9 cellular contexts compared by ENCODE assay signal in genomic region chr15:78065973-78066946, GRCh38. TPM values are rescaled to one million over a fixed set of nuclear protein-coding genes. Genes with fewer than 3 reads are reported as not detected.
DNase-seq lines count a peak whose midpoint lies in the region; ATAC-seq and TF ChIP-seq lines count a peak whose summit lies in the region.
"Had no signal": no experiment of that assay in that cellular context is flagged by ENCODE, and none has a peak within 500 bp of the region (broad histone marks: within the 10 kb centered on the region; RNA-seq: fewer than 3 reads in every experiment).

No MANE protein-coding gene starts in this region.

- ATAC-seq in GM21447 (IDR thresholded peaks at IDR 0.05; ENCODE audit: unreplicated experiment) (peak; percentile 53), foreskin keratinocyte (no peak)

- POLR2A ChIA-PET in A673 (lab: Charles Lee; ENCODE audit: low non-redundant PET) (no interaction called here), Caco-2 (lab: Charles Lee) (interaction anchor here (0.6 kb wide), 1 partner anchor 372 kb away, joined by 6 read pairs; no protein-coding TSS in a partner anchor)

- H3K36me3 Mint-ChIP-seq in Caco-2 (ENCODE audit: insufficient read depth, unreplicated experiment) = no peaks in the 10 kb centered on the region

- H3K4me1 ChIP-seq in OCI-LY1 (ENCODE audit: insufficient read depth, low read length, severe bottlenecking) (peaks cover 93% of the 10 kb centered on the region), A673 (ENCODE audit: insufficient read depth, low read length, poor library complexity, severe bottlenecking) (peaks cover 52% of the 10 kb centered on the region), Caco-2 (peaks cover 22% of the 10 kb centered on the region; the same call in 1 of the 2 replicates), foreskin keratinocyte (peaks cover 29% of the 10 kb centered on the region)

- no peaks in the 10 kb centered on the region for H3K9me3 Mint-ChIP-seq in Caco-2 (ENCODE audit: unreplicated experiment)

- peak overlapping the region; percentile 88 for H3K27ac ChIP-seq in OCI-LY1 (ENCODE audit: low read depth, low read length, poor library complexity, severe bottlenecking)
- peak overlapping the region; percentile 56 for H3K27ac ChIP-seq in layer of hippocampus (ENCODE audit: low read depth, low read length)
- H3K27ac ChIP-seq in A673 (ENCODE audit: low read depth, low read length, poor library complexity, severe bottlenecking) = no peak overlapping the region
- H3K27ac ChIP-seq in foreskin keratinocyte = no peak overlapping the region

- BruUV-seq in A673 (replicated peaks; lab: Mats Ljungman, UMichigan) (no TSS peak), Caco-2 (replicated peaks; lab: Mats Ljungman, UMichigan) (no TSS peak)

- peak overlapping the region; percentile 41; the same call in 1 of the 2 replicates for H3K9ac ChIP-seq in OCI-LY1 (ENCODE audit: low read length)

- no peak overlapping the region for H3K4me3 Mint-ChIP-seq in Caco-2 (ENCODE audit: unreplicated experiment)

- no peak overlapping the region for H3K27ac Mint-ChIP-seq in Caco-2 (ENCODE audit: unreplicated experiment)

- TF ChIP-seq CTCF in GM10266 (IDR thresholded peaks at IDR 0.05; ENCODE audit: control insufficient read depth, insufficient read depth, low read depth, missing control alignments) (no peak), OCI-LY1 (IDR thresholded peaks at IDR 0.05; ENCODE audit: low read length) (no peak), A673 (conservative IDR thresholded peaks at IDR 0.05; ENCODE audit: low read depth, low read length) (no peak), Caco-2 (IDR thresholded peaks at IDR 0.05; ENCODE audit: insufficient read depth in 1 of 2, low read depth in 1 of 2, low read length in 1 of 2, severe bottlenecking in 1 of 2, unreplicated experiment in 1 of 2) (no peak), foreskin keratinocyte (conservative IDR thresholded peaks at IDR 0.05) (no peak)

- no peaks in the 10 kb centered on the region for H3K27me3 Mint-ChIP-seq in Caco-2 (ENCODE audit: insufficient read depth, unreplicated experiment)

- CTCF ChIA-PET in A673 (lab: Charles Lee) (no interaction called here), Caco-2 (lab: Charles Lee) (interaction anchor here (0.6 to 1.7 kb wide), 4 partner anchors 10 to 176 kb away, joined by 3 to 5 read pairs (median 4); no protein-coding TSS in a partner anchor)

- H3F3A ChIP-seq in OCI-LY1 (ENCODE audit: insufficient read depth, low read length) = no peaks in the 10 kb centered on the region

- H3K79me2 ChIP-seq in OCI-LY1 (ENCODE audit: insufficient read depth, low read length) = peaks cover 77% of the 10 kb centered on the region

- no peak overlapping the region for H2AFZ ChIP-seq in OCI-LY1 (ENCODE audit: low read length)

- H3K27me3 ChIP-seq in OCI-LY1 (ENCODE audit: insufficient read depth, low read length) (no peaks in the 10 kb centered on the region), layer of hippocampus (ENCODE audit: control insufficient read depth, insufficient read depth, low read length) (no peaks in the 10 kb centered on the region), A673 (replicated peaks; ENCODE audit: insufficient read depth, low read depth, low read length, poor library complexity) (no peaks in the 10 kb centered on the region), Caco-2 (replicated peaks; ENCODE audit: control insufficient read depth, insufficient read depth, low read length) (no peaks in the 10 kb centered on the region), foreskin keratinocyte (no peaks in the 10 kb centered on the region)

- H3K4me2 ChIP-seq in OCI-LY1 (ENCODE audit: low read length) = peak overlapping the region; percentile 58

- H4K20me1 ChIP-seq in OCI-LY1 (ENCODE audit: insufficient read depth, low read length) = no peaks in the 10 kb centered on the region

- intact Hi-C loops in A673 (cut with micrococcal nuclease; ENCODE audit: unreplicated experiment) = no loop called here
- intact Hi-C loops in Caco-2 (cut with micrococcal nuclease; ENCODE audit: unreplicated experiment) = no loop called here

- H3K4me1 Mint-ChIP-seq in Caco-2 (ENCODE audit: low read depth, unreplicated experiment) = peaks cover 6% of the 10 kb centered on the region

- H3K9me3 ChIP-seq in OCI-LY1 (ENCODE audit: low read length) (no peaks in the 10 kb centered on the region), A673 (ENCODE audit: low read depth, low read length, poor library complexity, severe bottlenecking) (no peaks in the 10 kb centered on the region), Caco-2 (no peaks in the 10 kb centered on the region)

- DNase-seq in GM10266 (ENCODE audit: extremely low spot score) (peak; percentile 67), A673 (ENCODE audit: low spot score) (no peak), NCI-H1092 (lab: John Stamatoyannopoulos, UW) (no peak), Caco-2 (no peak), foreskin keratinocyte (no peak)

- H3K4me3 ChIP-seq in OCI-LY1 (ENCODE audit: low read depth, low read length, poor library complexity, severe bottlenecking) (peak overlapping the region; percentile 40), A673 (ENCODE audit: low read depth, low read length, poor library complexity, severe bottlenecking) (no peak overlapping the region), Caco-2 (ENCODE audit: low read depth, low read length) (no peak overlapping the region)

- H3K36me3 ChIP-seq in OCI-LY1 (ENCODE audit: insufficient read depth, low read length) = no peaks in the 10 kb centered on the region; the same call in 1 of the 2 replicates
- no peaks in the 10 kb centered on the region for H3K36me3 ChIP-seq in A673 (ENCODE audit: insufficient read depth, low read length, poor library complexity, severe bottlenecking)
- H3K36me3 ChIP-seq in Caco-2 (ENCODE audit: control insufficient read depth, insufficient read depth, low read length) = no peaks in the 10 kb centered on the region

- H3K9me2 ChIP-seq in OCI-LY1 (ENCODE audit: low read depth, low read length) = no peaks in the 10 kb centered on the region

RNA-seq across cellular contexts. Expression of gene TBC1D2B, which starts 11.3 kb away (rescaled TPM):
- total RNA-seq in A673 (2021) (26.0 and 29.4 TPM in 2 replicates), Caco-2 (2022) (18.3 and 19.1 TPM in 2 replicates), foreskin keratinocyte (24.4 and 28.7 TPM in 2 replicates)
- polyA plus RNA-seq in foreskin keratinocyte = 10.6 and 11.9 TPM in 2 replicates

RNA-seq across cellular contexts. Expression of gene SH2D7, which starts 26.1 kb away (rescaled TPM):
- total RNA-seq in A673 (2021) (not detected in 2 replicates), Caco-2 (2022) (not detected in 2 replicates), foreskin keratinocyte (not detected in 2 replicates)
- not detected in 2 replicates for polyA plus RNA-seq in foreskin keratinocyte
- total RNA-seq: HT1080 had no signal

Comparison
In these comparisons a context has a peak if more than half of its experiments do, and no peak if none do; other contexts are left out.
1. H3K27ac ChIP-seq: peak in OCI-LY1 (single experiment) and layer of hippocampus (single experiment); none in A673 (single experiment) and foreskin keratinocyte (single experiment).